ENCODE assay signal across 12 cellular contexts in the genomic region with DNA sequence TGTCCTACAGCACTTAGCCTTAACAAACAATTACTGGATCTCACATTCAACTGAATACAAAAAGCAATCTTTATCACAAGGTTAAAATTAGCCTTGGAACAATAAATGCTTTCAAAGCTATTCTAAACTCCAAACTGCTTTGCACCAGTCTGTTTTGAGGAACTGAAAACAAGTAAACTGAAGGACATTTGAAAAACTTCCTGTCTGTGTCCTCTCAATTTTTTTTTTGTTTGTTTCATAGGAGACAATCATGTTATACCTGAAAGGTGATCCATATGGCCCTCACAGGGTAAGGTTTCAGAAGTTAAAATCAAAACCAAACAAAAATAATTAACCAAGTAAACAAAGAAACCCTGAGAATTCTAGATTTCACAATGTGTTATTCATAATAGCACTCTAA.
DNase-seq lines count a peak whose midpoint lies in the region; ATAC-seq, FAIRE-seq and TF ChIP-seq lines count a peak whose summit lies in the region.
"Had no signal": no experiment of that assay in that cellular context is flagged by ENCODE, and none has a peak within 500 bp of the region (broad histone marks: within the 10 kb centered on the region; RNA-seq: fewer than 3 reads in every experiment).

No MANE protein-coding gene starts in this region.

- H3K9me3 ChIP-seq in vagina, result no peaks in the 10 kb centered on the region

- H3K4me1 ChIP-seq in vagina, result no peaks in the 10 kb centered on the region

- ATAC-seq in GM21390 (IDR thresholded peaks at IDR 0.05; ENCODE audit: unreplicated experiment) (peak; percentile 98), HG03159 (IDR thresholded peaks at IDR 0.05; ENCODE audit: unreplicated experiment) (peak; percentile 94)

- TF ChIP-seq CTCF in vagina (IDR thresholded peaks at IDR 0.05), result no peak
- no peak for TF ChIP-seq CTCF in osteocyte (IDR thresholded peaks at IDR 0.05)

- H3K4me3 ChIP-seq in vagina, result no peak overlapping the region

- H3K27ac Mint-ChIP-seq in osteocyte (ENCODE audit: unreplicated experiment), result no peak overlapping the region
- H3K27ac Mint-ChIP-seq in activated CD4-positive, alpha-beta T cell treated with anti-CD3 and anti-CD28 coated beads, Interleukin-2, amount 10 ng/mL, durations not matched to agents 24 days and 14 days, result no peak overlapping the region

- H3K27me3 ChIP-seq in vagina, result no peaks in the 10 kb centered on the region

- no peaks in the 10 kb centered on the region for H3K27me3 Mint-ChIP-seq in osteocyte (ENCODE audit: unreplicated experiment)
- no peaks in the 10 kb centered on the region for H3K27me3 Mint-ChIP-seq in activated CD4-positive, alpha-beta T cell treated with anti-CD3 and anti-CD28 coated beads, Interleukin-2, amount 10 ng/mL, durations not matched to agents 24 days and 14 days

- no peaks in the 10 kb centered on the region for H3K4me1 Mint-ChIP-seq in osteocyte (ENCODE audit: unreplicated experiment)
- no peaks in the 10 kb centered on the region for H3K4me1 Mint-ChIP-seq in activated CD4-positive, alpha-beta T cell treated with anti-CD3 and anti-CD28 coated beads, Interleukin-2, amount 10 ng/mL, durations not matched to agents 24 days and 14 days

- no peak for TF ChIP-seq POLR2A in vagina (IDR thresholded peaks at IDR 0.05)

- H3K36me3 ChIP-seq in vagina, result no peaks in the 10 kb centered on the region

- H3K9me3 Mint-ChIP-seq in osteocyte (ENCODE audit: unreplicated experiment), result peaks cover 9% of the 10 kb centered on the region
- H3K9me3 Mint-ChIP-seq in activated CD4-positive, alpha-beta T cell treated with anti-CD3 and anti-CD28 coated beads, Interleukin-2, amount 10 ng/mL, durations not matched to agents 24 days and 14 days, result peaks cover 8% of the 10 kb centered on the region

- peaks cover 16% of the 10 kb centered on the region for H3K36me3 Mint-ChIP-seq in osteocyte (ENCODE audit: unreplicated experiment)
- H3K36me3 Mint-ChIP-seq in activated CD4-positive, alpha-beta T cell treated with anti-CD3 and anti-CD28 coated beads, Interleukin-2, amount 10 ng/mL, durations not matched to agents 24 days and 14 days (ENCODE audit: low read depth), result peaks cover 1% of the 10 kb centered on the region

- intact Hi-C loops in vagina (cut with DNase I), result no loop called here
- intact Hi-C loops in activated CD4-positive, alpha-beta T cell treated with anti-CD3 and anti-CD28 coated beads, Interleukin-2, amount 10 ng/mL, durations not matched to agents 24 days and 14 days (cut with micrococcal nuclease), result no loop called here

- DNase-seq in GM18507 (ENCODE audit: extremely low spot score, insufficient read length, low read depth) (peak; percentile 8), NCI-H524 (lab: John Stamatoyannopoulos, UW) (no peak), vagina (ENCODE audit: extremely low spot score in 2 of 2) (no peak), osteocyte (ENCODE audit: extremely low spot score, unreplicated experiment) (no peak)
- no peak for DNase-seq in activated CD4-positive, alpha-beta T cell treated with anti-CD3 and anti-CD28 coated beads, Interleukin-2, amount 10 ng/mL, durations not matched to agents 24 days and 14 days
- DNase-seq: activated T-cell treated with anti-CD3 and anti-CD28 coated beads for 4 hours; effector CD4-positive, alpha-beta T cell had no signal

- no peak overlapping the region for H3K4me3 Mint-ChIP-seq in osteocyte (ENCODE audit: unreplicated experiment)
- no peak overlapping the region for H3K4me3 Mint-ChIP-seq in activated CD4-positive, alpha-beta T cell treated with anti-CD3 and anti-CD28 coated beads, Interleukin-2, amount 10 ng/mL, durations not matched to agents 24 days and 14 days

- peak; percentile 72 for FAIRE-seq in GM18507 (lab: Jason Lieb, UNC)
- FAIRE-seq: islet of Langerhans had no signal

- H3K27ac ChIP-seq in cingulate gyrus (ENCODE audit: low read depth, low read length), result peak overlapping the region; percentile 35
- no peak overlapping the region for H3K27ac ChIP-seq in vagina
- H3K27ac ChIP-seq: RWPE1 had no signal
